30 cellular contexts compared by ENCODE assay signal in the genomic region with DNA sequence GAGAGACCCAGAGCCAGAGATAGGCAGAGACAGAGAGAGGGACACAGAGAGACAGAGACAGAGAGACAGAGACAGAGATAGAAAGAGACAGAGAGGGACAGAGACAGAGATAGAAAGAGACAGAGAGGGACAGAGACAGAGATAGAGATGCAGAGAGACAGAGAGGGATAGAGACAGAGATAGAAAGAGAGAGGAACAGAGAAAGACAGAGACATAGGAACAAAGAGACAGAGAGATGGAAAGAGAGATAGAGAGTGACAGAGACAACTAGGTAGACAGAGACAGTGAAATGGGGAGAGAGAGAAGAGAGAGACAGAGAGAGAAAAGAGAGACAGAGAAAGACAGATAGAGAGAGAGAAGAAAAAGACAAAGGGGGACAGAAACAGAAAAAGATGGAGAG.
"Had no signal": no experiment of that assay in that cellular context is flagged by ENCODE, and none has a peak within 500 bp of the region (broad histone marks: within the 10 kb centered on the region; RNA-seq: fewer than 3 reads in every experiment).

No MANE protein-coding gene starts in this region.

- H3K9me3 ChIP-seq: ovary, prostate gland, right atrium auricular region, sigmoid colon, suprapubic skin, testis, tibial artery, transverse colon, upper lobe of right lung, uterus had no signal

- H3K27ac Mint-ChIP-seq: natural killer cell treated with Interleukin-12 subunit alpha and Interleukin-12 subunit beta and Interleukin-15 and Interleukin-18, amount 100 ng/mL, for 72 hours; nephron progenitor cell; stimulated activated effector memory CD8-positive, alpha-beta T cell treated with anti-CD3 and anti-CD28 coated beads, Interleukin-12 subunit alpha, Interleukin-12 subunit beta, amount 100 ng/mL, for 72 hours; stimulated activated naive B cell treated with anti-CD40 and anti-IgM and Interleukin-4, amounts not matched to agents 10 μg/mL and 1 μg/mL and 100 μg/mL, for 72 hours; stimulated activated naive CD8-positive, alpha-beta T cell treated with anti-CD3 and anti-CD28 coated beads, Interleukin-15, Interleukin-2, amounts not matched to agents 100 ng/mL and 50 ng/mL, for 24 hours; type B pancreatic cell had no signal

- H3K9ac ChIP-seq: parathyroid adenoma had no signal

- H3K4me3 Mint-ChIP-seq: naive B cell; naive thymus-derived CD8-positive, alpha-beta T cell; natural killer cell treated with Interleukin-12 subunit alpha and Interleukin-12 subunit beta and Interleukin-15 and Interleukin-18, amount 100 ng/mL, for 72 hours; nephron progenitor cell; neural crest cell; stimulated activated effector memory CD8-positive, alpha-beta T cell treated with anti-CD3 and anti-CD28 coated beads, Interleukin-12 subunit alpha, Interleukin-12 subunit beta, amount 100 ng/mL, for 72 hours; stimulated activated naive B cell treated with anti-CD40 and anti-IgM and Interleukin-4, amounts not matched to agents 10 μg/mL and 1 μg/mL and 100 μg/mL, for 72 hours; stimulated activated naive CD8-positive, alpha-beta T cell treated with anti-CD3 and anti-CD28 coated beads, Interleukin-15, Interleukin-2, amounts not matched to agents 100 ng/mL and 50 ng/mL, for 24 hours; type B pancreatic cell had no signal

- H3K4me1 ChIP-seq: parathyroid adenoma, prostate gland, right atrium auricular region, sigmoid colon, testis, tibial artery, transverse colon, upper lobe of right lung, uterus had no signal

- H3K4me1 Mint-ChIP-seq: naive B cell; stimulated activated effector memory CD8-positive, alpha-beta T cell treated with anti-CD3 and anti-CD28 coated beads, Interleukin-12 subunit alpha, Interleukin-12 subunit beta, amount 100 ng/mL, for 72 hours; stimulated activated naive B cell treated with anti-CD40 and anti-IgM and Interleukin-4, amounts not matched to agents 10 μg/mL and 1 μg/mL and 100 μg/mL, for 72 hours had no signal

- H3K27me3 ChIP-seq: ovary, right atrium auricular region, sigmoid colon, suprapubic skin, testis, upper lobe of right lung, uterus had no signal

- H3K9me3 Mint-ChIP-seq: naive thymus-derived CD8-positive, alpha-beta T cell; natural killer cell treated with Interleukin-12 subunit alpha and Interleukin-12 subunit beta and Interleukin-15 and Interleukin-18, amount 100 ng/mL, for 72 hours; nephron progenitor cell; neural crest cell; stimulated activated naive B cell treated with anti-CD40 and anti-IgM and Interleukin-4, amounts not matched to agents 10 μg/mL and 1 μg/mL and 100 μg/mL, for 72 hours; stimulated activated naive CD8-positive, alpha-beta T cell treated with anti-CD3 and anti-CD28 coated beads, Interleukin-15, Interleukin-2, amounts not matched to agents 100 ng/mL and 50 ng/mL, for 24 hours; type B pancreatic cell had no signal

- H3K4me3 ChIP-seq: ovary, prostate gland, right atrium auricular region, sigmoid colon, suprapubic skin, testis, tibial artery, transverse colon, upper lobe of right lung, uterus had no signal

- FAIRE-seq: small intestine had no signal

- DNase-seq: naive B cell; naive thymus-derived CD8-positive, alpha-beta T cell; nephron progenitor cell; occipital lobe; ovary; posterior cingulate gyrus; retina; sigmoid colon; small intestine; stimulated activated CD4-positive, alpha-beta T cell treated with anti-CD3 and anti-CD28 coated beads, Interleukin-15, amount 100 ng/mL, for 24 hours; stimulated activated CD4-positive, alpha-beta T cell treated with anti-CD3 and anti-CD28 coated beads, Interleukin-2, amount 100 ng/mL, for 24 hours; stimulated activated CD4-positive, alpha-beta T cell treated with anti-CD3 and anti-CD28 coated beads, Interleukin-2, amount 100 ng/mL, for 48 hours; stimulated activated CD4-positive, alpha-beta T cell treated with anti-CD3 and anti-CD28 coated beads, Interleukin-4, amount 100 ng/mL, for 24 hours; stimulated activated naive B cell treated with anti-CD40 and anti-IgM and Interleukin-4, amounts not matched to agents 10 μg/mL and 1 μg/mL and 100 μg/mL, for 72 hours; stimulated activated naive CD4-positive, alpha-beta T cell treated with Interleukin-2 at 50 U/mL for 16 hours; substantia nigra; testis; tibial artery; transverse colon; upper lobe of right lung; uterus had no signal

- H3K36me3 Mint-ChIP-seq: naive thymus-derived CD8-positive, alpha-beta T cell; natural killer cell treated with Interleukin-12 subunit alpha and Interleukin-12 subunit beta and Interleukin-15 and Interleukin-18, amount 100 ng/mL, for 72 hours; stimulated activated effector memory CD8-positive, alpha-beta T cell treated with anti-CD3 and anti-CD28 coated beads, Interleukin-12 subunit alpha, Interleukin-12 subunit beta, amount 100 ng/mL, for 72 hours; stimulated activated naive B cell treated with anti-CD40 and anti-IgM and Interleukin-4, amounts not matched to agents 10 μg/mL and 1 μg/mL and 100 μg/mL, for 72 hours; type B pancreatic cell had no signal

- H3K79me2 ChIP-seq: parathyroid adenoma had no signal

- H2AFZ ChIP-seq: parathyroid adenoma had no signal

- ATAC-seq: naive thymus-derived CD8-positive, alpha-beta T cell; stimulated activated naive B cell treated with anti-CD40 and anti-IgM and Interleukin-4, amounts not matched to agents 10 μg/mL and 1 μg/mL and 100 μg/mL, for 72 hours; upper lobe of right lung had no signal

- H3K36me3 ChIP-seq: ovary, prostate gland, right atrium auricular region, sigmoid colon, suprapubic skin, tibial artery, transverse colon, upper lobe of right lung, uterus had no signal

- H3K27ac ChIP-seq: ovary, parathyroid adenoma, prostate gland, right atrium auricular region, sigmoid colon, suprapubic skin, testis, tibial artery, transverse colon, upper lobe of right lung, uterus had no signal
